In the genomic region with DNA sequence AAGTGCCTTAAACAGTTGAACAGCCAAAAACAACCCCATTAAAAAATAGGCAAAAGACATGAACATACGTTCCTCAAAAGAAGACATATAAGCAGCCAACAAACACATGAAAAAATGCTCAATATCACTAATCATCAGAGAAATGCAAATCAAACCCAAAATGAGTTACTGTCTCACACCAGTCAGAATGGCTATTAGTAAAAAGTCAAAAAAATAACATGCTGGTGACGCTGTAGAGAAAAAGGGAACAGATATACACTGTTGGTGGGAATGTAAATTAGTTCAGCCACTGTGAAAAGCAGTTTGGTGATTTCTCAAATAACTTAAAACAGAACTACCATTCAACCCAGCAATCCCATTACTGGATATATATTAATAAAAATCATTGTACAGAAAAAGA, we compare ENCODE assay signal across 18 cellular contexts. TPM values are rescaled to one million over a fixed set of nuclear protein-coding genes. Genes with fewer than 3 reads are reported as not detected.
"Had no signal": no experiment of that assay in that cellular context is flagged by ENCODE, and none has a peak within 500 bp of the region (broad histone marks: within the 10 kb centered on the region; RNA-seq: fewer than 3 reads in every experiment).

No MANE protein-coding gene starts in this region.

RNA-seq across cellular contexts. Expression of a gene that starts 6.0 kb away (rescaled TPM):
- total RNA-seq: dermis microvascular lymphatic vessel endothelial cell, endodermal cell, esophagus squamous epithelium, gastrocnemius medialis, glomerular endothelial cell, heart right ventricle, kidney epithelial cell, left cardiac atrium, left ventricle myocardium superior, lower leg skin, lung microvascular endothelial cell, mononuclear cell had no signal
- polyA plus RNA-seq: heart right ventricle, keratinocyte had no signal

RNA-seq across cellular contexts. Expression of a gene that starts 8.8 kb away (rescaled TPM):
- total RNA-seq: endodermal cell, kidney epithelial cell, mononuclear cell had no signal
- polyA plus RNA-seq: keratinocyte had no signal

RNA-seq across cellular contexts. Expression of a gene that starts 14.0 kb away (rescaled TPM):
- total RNA-seq: colonic mucosa, endodermal cell, esophagus mucosa, glomerular endothelial cell, heart right ventricle, kidney epithelial cell, left lung, left ventricle myocardium superior, lung microvascular endothelial cell, mononuclear cell had no signal
- polyA plus RNA-seq: keratinocyte had no signal

RNA-seq across cellular contexts. Expression of a gene that starts 22.4 kb away (rescaled TPM):
- total RNA-seq: dermis microvascular lymphatic vessel endothelial cell, endodermal cell, gastrocnemius medialis, glomerular endothelial cell, kidney epithelial cell, left ventricle myocardium superior, mononuclear cell had no signal
- polyA plus RNA-seq: keratinocyte had no signal

RNA-seq across cellular contexts. Expression of a gene that starts 51.8 kb away (rescaled TPM):
- total RNA-seq: colonic mucosa, dermis microvascular lymphatic vessel endothelial cell, endodermal cell, esophagus mucosa, esophagus squamous epithelium, gastrocnemius medialis, glomerular endothelial cell, heart right ventricle, kidney epithelial cell, left cardiac atrium, left lung, left ventricle myocardium superior, lower leg skin, lower lobe of right lung, lung microvascular endothelial cell, mononuclear cell, mucosa of gallbladder had no signal
- polyA plus RNA-seq: heart right ventricle, keratinocyte had no signal
